16 cellular contexts compared by ENCODE assay signal in the genomic region with DNA sequence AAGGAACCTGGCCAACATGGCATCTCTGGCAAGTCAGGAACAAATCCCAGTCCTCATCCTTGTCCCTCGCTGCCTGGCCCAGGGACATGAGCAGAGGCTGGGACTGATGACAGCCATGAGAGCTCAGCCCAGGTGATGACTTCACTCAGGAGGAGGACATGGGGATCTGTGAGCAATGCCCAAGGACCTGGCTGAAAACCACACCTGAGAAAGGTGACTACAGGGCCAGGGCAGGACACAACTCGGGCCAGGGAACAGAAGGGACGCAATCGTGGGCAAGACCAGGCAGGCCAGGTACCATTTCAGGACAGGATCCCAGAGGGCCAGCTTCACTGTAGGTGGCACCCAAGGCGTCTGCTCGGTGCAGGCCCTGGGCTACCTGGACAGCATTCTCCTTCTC.
"Had no signal": no experiment of that assay in that cellular context is flagged by ENCODE, and none has a peak within 500 bp of the region (broad histone marks: within the 10 kb centered on the region; RNA-seq: fewer than 3 reads in every experiment).

No MANE protein-coding gene starts in this region.

- DNase-seq: activated CD4-positive, alpha-beta T cell treated with anti-CD3 and anti-CD28 coated beads, Interleukin-2, amount 50 U/mL, for 1 hour; activated gamma-delta T cell; activated T-cell treated with anti-CD3 and anti-CD28 coated beads, Interleukin-2, amount 50 U/mL, for 1 hour; cerebellar nuclear complex; effector CD8-positive, alpha-beta T cell; head of caudate nucleus; kidney glomerular epithelial cell; right lobe of liver had no signal

- H3K4me1 Mint-ChIP-seq: brain, nephron, WTC11 had no signal

- H3K4me3 Mint-ChIP-seq: brain, nephron, WTC11 had no signal

- ATAC-seq: WTC11 had no signal

- H3K36me3 ChIP-seq: right lobe of liver had no signal

- H3K9me3 ChIP-seq: right lobe of liver, tibial nerve had no signal

- H3K4me1 ChIP-seq: right lobe of liver, tibial nerve had no signal

- H3K27ac Mint-ChIP-seq: nephron, WTC11 had no signal

- H3K27ac ChIP-seq: right lobe of liver, tibial nerve had no signal

- H3K27me3 Mint-ChIP-seq: brain had no signal

- H3K27me3 ChIP-seq: right lobe of liver, tibial nerve had no signal

- H3K4me2 ChIP-seq: smooth muscle cell had no signal

- FAIRE-seq: endothelial cell of umbilical vein, frontal cortex, TTC549 had no signal

- H3K4me3 ChIP-seq: right lobe of liver, smooth muscle cell, tibial nerve had no signal
